ENCODE assay signal across 6 cellular contexts in the genomic region with DNA sequence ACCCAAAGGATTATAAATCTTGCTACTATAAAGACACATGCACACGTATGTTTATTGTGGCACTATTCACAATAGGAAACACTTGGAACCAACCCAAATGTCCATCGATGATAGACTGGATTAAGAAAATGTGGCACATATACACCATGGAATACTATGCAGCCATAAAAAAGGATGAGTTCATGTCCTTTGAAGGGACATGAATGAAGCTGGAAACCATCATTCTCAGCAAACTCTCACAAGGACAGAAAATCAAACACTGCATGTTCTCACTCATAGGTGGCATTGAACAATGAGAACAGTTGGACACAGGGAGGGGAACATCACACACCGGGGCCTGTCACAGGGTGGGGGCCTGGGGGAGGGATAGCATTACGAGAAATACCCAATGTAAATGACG. TPM values are rescaled to one million over a fixed set of nuclear protein-coding genes. Genes with fewer than 3 reads are reported as not detected.
A peak's percentile ranks its signal among the peaks of the same experiment; 100 is the strongest.
DNase-seq lines count a peak whose midpoint lies in the region; ATAC-seq, FAIRE-seq and TF ChIP-seq lines count a peak whose summit lies in the region.
"Not testable (repeated sequence)": the region's sequence is repeated elsewhere in the genome, so short reads cannot be mapped to it uniquely, and the experiment has no call there.

No MANE protein-coding gene starts in this region.

- POLR2A ChIA-PET in CD4-positive, alpha-beta T cell (lab: Charles Lee); T-cell (lab: Charles Lee); K562 (lab: Yijun Ruan, JAX); naive thymus-derived CD4-positive, alpha-beta T cell (lab: Charles Lee): not testable (repeated sequence)

- peaks cover 90% of the 10 kb centered on the region for H3K79me2 ChIP-seq in K562 (ENCODE audit: control insufficient read depth, insufficient read depth, low read length)

- TF ChIP-seq POLR2A in K562 (conservative IDR thresholded peaks at IDR 0.05): not testable (repeated sequence)

- TF ChIP-seq RAD21 in K562 (CRISPR knock-in tag; conservative IDR thresholded peaks at IDR 0.05 in 1 of 2, IDR thresholded peaks at IDR 0.05 in 1 of 2): not testable (repeated sequence)

- H3K4me3 ChIP-seq in K562; naive thymus-derived CD4-positive, alpha-beta T cell (ENCODE audit: low read length): not testable (repeated sequence)

- not testable (repeated sequence) for H3K9me1 ChIP-seq in K562 (ENCODE audit: control insufficient read depth, insufficient read depth, low read length)

- H3K4me1 Mint-ChIP-seq in CD4-positive, alpha-beta T cell (ENCODE audit: low read depth): peaks cover 95% of the 10 kb centered on the region
- H3K4me1 Mint-ChIP-seq in T-cell: peaks cover 84 to 91% (median 89%) of the 10 kb centered on the region in 3 donors
- peaks cover 75% of the 10 kb centered on the region for H3K4me1 Mint-ChIP-seq in activated naive CD4-positive, alpha-beta T cell treated with anti-CD3 and anti-CD28 coated beads, Interleukin-2, amount 10 ng/mL, durations not matched to agents 7 days and 5 days
- peaks cover 48 to 92% (median 74%) of the 10 kb centered on the region in 7 donors for H3K4me1 Mint-ChIP-seq in naive thymus-derived CD4-positive, alpha-beta T cell
- H3K4me1 Mint-ChIP-seq in stimulated activated naive B cell treated with anti-CD40 and anti-IgM and Interleukin-4, amounts not matched to agents 10 μg/mL and 1 μg/mL and 100 μg/mL, for 72 hours: peaks cover 53 to 91% of the 10 kb centered on the region in 2 donors

- not testable (repeated sequence) for H2AFZ ChIP-seq in K562 (ENCODE audit: low read depth, low read length)

- H3K4me1 ChIP-seq in K562 (replicated peaks in 1 of 2; ENCODE audit: control insufficient read depth in 2 of 2, insufficient read depth in 2 of 2, low read length in 2 of 2): peaks cover 3 to 13% of the 10 kb centered on the region in 2 experiments; a peak in 3 of 5 replicates
- peaks cover 18 to 23% of the 10 kb centered on the region in 2 donors for H3K4me1 ChIP-seq in naive thymus-derived CD4-positive, alpha-beta T cell (ENCODE audit: control insufficient read depth in 2 of 2, insufficient read depth in 2 of 2, low read length in 2 of 2)

- H3K4me3 Mint-ChIP-seq in CD4-positive, alpha-beta T cell; activated naive CD4-positive, alpha-beta T cell treated with anti-CD3 and anti-CD28 coated beads, Interleukin-2, amount 10 ng/mL, durations not matched to agents 7 days and 5 days; stimulated activated naive B cell treated with anti-CD40 and anti-IgM and Interleukin-4, amounts not matched to agents 10 μg/mL and 1 μg/mL and 100 μg/mL, for 72 hours: not testable (repeated sequence)
- peak overlapping the region in 2 of 3 donors; percentile 17 to 19 for H3K4me3 Mint-ChIP-seq in T-cell
- H3K4me3 Mint-ChIP-seq in naive thymus-derived CD4-positive, alpha-beta T cell: peak overlapping the region in 2 of 10 donors; percentile 21 to 68

- intact Hi-C loops in CD4-positive, alpha-beta T cell (cut with DNase I, micrococcal nuclease): not testable (repeated sequence)
- intact Hi-C loops in K562 (cut with micrococcal nuclease): loop anchor here (10.0 kb wide), 1 partner anchor 1037 kb away; a partner anchor contains a TSS
- intact Hi-C loops in naive thymus-derived CD4-positive, alpha-beta T cell (cut with micrococcal nuclease): loop anchor here in 1 of 2 donors (2.0 kb wide), 1 partner anchor 15 kb away; no protein-coding TSS in a partner anchor

- BruUV-seq in K562 (replicated peaks; lab: Mats Ljungman, UMichigan): not testable (repeated sequence)

- CTCF ChIA-PET in CD4-positive, alpha-beta T cell (lab: Charles Lee); T-cell (lab: Charles Lee); activated naive CD4-positive, alpha-beta T cell treated with anti-CD3 and anti-CD28 coated beads, Interleukin-2, amount 10 ng/mL, durations not matched to agents 7 days and 5 days (lab: Charles Lee); K562 (lab: Yijun Ruan, JAX; ENCODE audit: low intra/inter-chr PET ratio); naive thymus-derived CD4-positive, alpha-beta T cell (lab: Charles Lee): not testable (repeated sequence)

- H3K36me3 Mint-ChIP-seq in CD4-positive, alpha-beta T cell (ENCODE audit: low read depth): peaks cover 98% of the 10 kb centered on the region
- H3K36me3 Mint-ChIP-seq in T-cell: peaks cover 90% of the 10 kb centered on the region
- peaks cover 94% of the 10 kb centered on the region for H3K36me3 Mint-ChIP-seq in activated naive CD4-positive, alpha-beta T cell treated with anti-CD3 and anti-CD28 coated beads, Interleukin-2, amount 10 ng/mL, durations not matched to agents 7 days and 5 days
- peaks cover 34 to 92% (median 90%) of the 10 kb centered on the region in 5 donors for H3K36me3 Mint-ChIP-seq in naive thymus-derived CD4-positive, alpha-beta T cell
- H3K36me3 Mint-ChIP-seq in stimulated activated naive B cell treated with anti-CD40 and anti-IgM and Interleukin-4, amounts not matched to agents 10 μg/mL and 1 μg/mL and 100 μg/mL, for 72 hours: peaks cover 86 to 93% of the 10 kb centered on the region in 2 donors

- H4K20me1 ChIP-seq in K562 (replicated peaks; ENCODE audit: control insufficient read depth, insufficient read depth, low read length): not testable (repeated sequence)

- H3K27ac Mint-ChIP-seq in CD4-positive, alpha-beta T cell: peak overlapping the region; percentile 31
- H3K27ac Mint-ChIP-seq in T-cell: not testable (repeated sequence)
- H3K27ac Mint-ChIP-seq in activated naive CD4-positive, alpha-beta T cell treated with anti-CD3 and anti-CD28 coated beads, Interleukin-2, amount 10 ng/mL, durations not matched to agents 7 days and 5 days: peak overlapping the region; percentile 35
- peak overlapping the region in 5 of 9 donors; percentile 21 to 83 (median 59) for H3K27ac Mint-ChIP-seq in naive thymus-derived CD4-positive, alpha-beta T cell
- H3K27ac Mint-ChIP-seq in stimulated activated naive B cell treated with anti-CD40 and anti-IgM and Interleukin-4, amounts not matched to agents 10 μg/mL and 1 μg/mL and 100 μg/mL, for 72 hours: peak overlapping the region; percentile 11

- H3K9ac ChIP-seq in K562 (ENCODE audit: insufficient read depth in 1 of 2, low read depth in 2 of 2, low read length in 2 of 2): not testable (repeated sequence)

- DNase-seq in CD4-positive, alpha-beta T cell; T-cell; activated naive CD4-positive, alpha-beta T cell treated with anti-CD3 and anti-CD28 coated beads, Interleukin-2, amount 10 ng/mL, durations not matched to agents 7 days and 5 days; K562 (ENCODE audit: extremely low read depth in 1 of 4, low spot score in 3 of 4); naive thymus-derived CD4-positive, alpha-beta T cell; stimulated activated naive B cell treated with anti-CD40 and anti-IgM and Interleukin-4, amounts not matched to agents 10 μg/mL and 1 μg/mL and 100 μg/mL, for 72 hours: not testable (repeated sequence)

- not testable (repeated sequence) for H3K4me2 ChIP-seq in K562 (ENCODE audit: insufficient read depth, low read length)

- not testable (repeated sequence) for TF ChIP-seq CTCF in CD4-positive, alpha-beta T cell (IDR thresholded peaks at IDR 0.05); K562 (IDR thresholded peaks at IDR 0.05 in 2 of 3, conservative IDR thresholded peaks at IDR 0.05 in 1 of 3; ENCODE audit: insufficient read depth in 2 of 3, low read depth in 1 of 3, low read length in 3 of 3)

- in situ Hi-C loops in K562 (cut with MboI): not testable (repeated sequence)

- not testable (repeated sequence) for FAIRE-seq in K562 (lab: Jason Lieb, UNC)

- not testable (repeated sequence) for TF ChIP-seq EP300 in K562 (IDR thresholded peaks at IDR 0.05; ENCODE audit: low read length)

- not testable (repeated sequence) for H3K27me3 ChIP-seq in CD4-positive, alpha-beta T cell (ENCODE audit: control insufficient read depth, insufficient read depth, low read length); K562 (ENCODE audit: control insufficient read depth in 2 of 2, insufficient read depth in 2 of 2, low read length in 2 of 2); naive thymus-derived CD4-positive, alpha-beta T cell (ENCODE audit: control insufficient read depth in 2 of 2, insufficient read depth in 2 of 2, low read length in 2 of 2)

- H3K9me3 Mint-ChIP-seq in CD4-positive, alpha-beta T cell: not testable (repeated sequence)
- peaks cover 14 to 35% (median 14%) of the 10 kb centered on the region in 3 donors for H3K9me3 Mint-ChIP-seq in T-cell
- peaks cover 45% of the 10 kb centered on the region for H3K9me3 Mint-ChIP-seq in activated naive CD4-positive, alpha-beta T cell treated with anti-CD3 and anti-CD28 coated beads, Interleukin-2, amount 10 ng/mL, durations not matched to agents 7 days and 5 days
- H3K9me3 Mint-ChIP-seq in naive thymus-derived CD4-positive, alpha-beta T cell: peaks cover 7 to 41% (median 32%) of the 10 kb centered on the region in 11 donors
- H3K9me3 Mint-ChIP-seq in stimulated activated naive B cell treated with anti-CD40 and anti-IgM and Interleukin-4, amounts not matched to agents 10 μg/mL and 1 μg/mL and 100 μg/mL, for 72 hours: peaks cover 33 to 35% of the 10 kb centered on the region in 2 donors

- WGBS in K562 (ENCODE audit: insufficient coverage, low coverage, missing lambda C conversion rate): 95% methylated on average over 5 of the region's 5 CpGs

- H3K36me3 ChIP-seq in K562 (ENCODE audit: control insufficient read depth, insufficient read depth, low read length): peaks cover 38% of the 10 kb centered on the region; the same call in 2 of the 3 replicates
- peaks cover under 1 to 17% (median 10%) of the 10 kb centered on the region in 3 experiments for H3K36me3 ChIP-seq in naive thymus-derived CD4-positive, alpha-beta T cell (ENCODE audit: control insufficient read depth in 2 of 3, insufficient read depth in 3 of 3, low read length in 3 of 3)

- ATAC-seq in CD4-positive, alpha-beta T cell (ENCODE audit: poor library complexity); T-cell (replicated peaks in 1 of 4); K562; naive thymus-derived CD4-positive, alpha-beta T cell; stimulated activated naive B cell treated with anti-CD40 and anti-IgM and Interleukin-4, amounts not matched to agents 10 μg/mL and 1 μg/mL and 100 μg/mL, for 72 hours (replicated peaks): not testable (repeated sequence)

- not testable (repeated sequence) for H3K27me3 Mint-ChIP-seq in CD4-positive, alpha-beta T cell; T-cell; activated naive CD4-positive, alpha-beta T cell treated with anti-CD3 and anti-CD28 coated beads, Interleukin-2, amount 10 ng/mL, durations not matched to agents 7 days and 5 days; naive thymus-derived CD4-positive, alpha-beta T cell; stimulated activated naive B cell treated with anti-CD40 and anti-IgM and Interleukin-4, amounts not matched to agents 10 μg/mL and 1 μg/mL and 100 μg/mL, for 72 hours

- H3K27ac ChIP-seq in CD4-positive, alpha-beta T cell (ENCODE audit: low read depth, low read length); K562 (ENCODE audit: extremely low read depth, low read depth, low read length); naive thymus-derived CD4-positive, alpha-beta T cell (ENCODE audit: low read depth, low read length): not testable (repeated sequence)

- H3K9me3 ChIP-seq in CD4-positive, alpha-beta T cell (ENCODE audit: control insufficient read depth, low read length); K562 (replicated peaks; ENCODE audit: control insufficient read depth, insufficient read depth, low read depth, low read length); naive thymus-derived CD4-positive, alpha-beta T cell (ENCODE audit: control insufficient read depth in 2 of 3, low read length in 3 of 3): not testable (repeated sequence)

RNA-seq across cellular contexts. Expression of a gene that starts 16.8 kb away (rescaled TPM):
- 100 to 1,000 TPM; 327 to 346 TPM for total RNA-seq in CD4-positive, alpha-beta T cell
- total RNA-seq in T-cell: 100 to 1,000 TPM; 273 to 321 (median 286) TPM
- 101 and 216 TPM in 2 replicates for total RNA-seq in K562 (2011; cell fraction: chromatin; rRNA removed; ENCODE audit: low replicate concordance)
- total RNA-seq in K562 (2011; cell fraction: nucleolus; rRNA removed): 66.2 and 82.1 TPM in 2 replicates
- 126 and 163 TPM in 2 replicates for total RNA-seq in K562 (2011; cell fraction: nucleoplasm; rRNA removed)
- total RNA-seq in K562 (2014; rRNA removed): 64.5 and 71.8 TPM in 2 replicates
- total RNA-seq in K562 (2014; rRNA removed; fragmentation: Illumina TruSeq; extraction: Trizol): 99.9 and 112 TPM in 2 replicates
- 79.7 and 88.7 TPM in 2 replicates for total RNA-seq in K562 (2015; rRNA removed; fragmentation: Illumina TruSeq; extraction: Trizol)
- 104 and 112 TPM in 2 replicates for total RNA-seq in K562 (2021)
- 32.4 and 54.4 TPM in 2 replicates for polyA plus RNA-seq in K562 (2011; rRNA removed)
- polyA plus RNA-seq in K562 (2011; cell fraction: cytosol; rRNA removed): 14.0 and 24.2 TPM in 2 replicates
- 26.6 and 28.4 TPM in 2 replicates for polyA plus RNA-seq in K562 (2011; cell fraction: nucleus; rRNA removed)
- 62.7 and 87.2 TPM in 2 replicates for polyA plus RNA-seq in K562 (2012)
- polyA plus RNA-seq in K562 (2014; fragmentation: Illumina TruSeq; extraction: Trizol): 86.1 and 92.2 TPM in 2 replicates
- 10 to 100 TPM; 51.9 to 75.0 TPM for polyA plus RNA-seq in K562 (2014; fragmentation: Nextera tagmentation; extraction: Ambion mirVana)
- polyA plus RNA-seq in K562 (2014; rRNA removed): 54.7 and 56.9 TPM in 2 replicates
- polyA minus RNA-seq in K562 (2011; rRNA and poly(A)+ RNA removed): 117 and 153 TPM in 2 replicates
- 32.7 and 53.4 TPM in 2 replicates for polyA minus RNA-seq in K562 (2011; cell fraction: cytosol; rRNA and poly(A)+ RNA removed)
- polyA minus RNA-seq in K562 (2011; cell fraction: nucleus; rRNA and poly(A)+ RNA removed): 39.6 and 49.0 TPM in 2 replicates
- total RNA-seq in naive thymus-derived CD4-positive, alpha-beta T cell: 100 to 1,000 TPM; 172 to 283 (median 249) TPM
- polyA plus RNA-seq in naive thymus-derived CD4-positive, alpha-beta T cell: 100 to 1,000 TPM; 235 to 263 TPM
